In genomic region chr2:85421706-85422457, GRCh38 we compare ENCODE assay signal across 15 cellular contexts. TPM values are rescaled to one million over a fixed set of nuclear protein-coding genes. Genes with fewer than 3 reads are reported as not detected.
A peak's percentile ranks its signal among the peaks of the same experiment; 100 is the strongest.
DNase-seq lines count a peak whose midpoint lies in the region; ATAC-seq, FAIRE-seq and TF ChIP-seq lines count a peak whose summit lies in the region.
"Had no signal": no experiment of that assay in that cellular context is flagged by ENCODE, and none has a peak within 500 bp of the region (broad histone marks: within the 10 kb centered on the region; RNA-seq: fewer than 3 reads in every experiment).

No MANE protein-coding gene starts in this region.

- H4K20me1 ChIP-seq in K562 (replicated peaks; ENCODE audit: control insufficient read depth, insufficient read depth, low read length) = no peaks in the 10 kb centered on the region

- peak overlapping the region; percentile 85 for H3K4me2 ChIP-seq in K562 (ENCODE audit: insufficient read depth, low read length)

- ATAC-seq in K562 (peak; percentile 19), GM19395 (IDR thresholded peaks at IDR 0.05; ENCODE audit: unreplicated experiment) (no peak), HG02973 (IDR thresholded peaks at IDR 0.05; ENCODE audit: unreplicated experiment) (no peak)
- ATAC-seq: activated naive CD8-positive, alpha-beta T cell treated with anti-CD3 and anti-CD28 coated beads, Interleukin-2, amount 50 U/mL, for 24 hours had no signal

- H3K27ac ChIP-seq in K562 (ENCODE audit: extremely low read depth, low read depth, low read length) (peak overlapping the region; percentile 79), transverse colon (peak overlapping the region; percentile 92 to 94 (median 92)), esophagus muscularis mucosa (replicated peaks in 1 of 4) (peak overlapping the region in 2 of 4 donors; percentile 65 to 96)

- H3K27me3 ChIP-seq in K562 (ENCODE audit: control insufficient read depth in 2 of 2, insufficient read depth in 2 of 2, low read length in 2 of 2) (no peaks in the 10 kb centered on the region), transverse colon (no peaks in the 10 kb centered on the region), esophagus muscularis mucosa (no peaks in the 10 kb centered on the region)
- H3K27me3 ChIP-seq: tibial artery had no signal

- no peaks in the 10 kb centered on the region for H3K9me3 Mint-ChIP-seq in activated naive CD4-positive, alpha-beta T cell treated with anti-CD3 and anti-CD28 coated beads for 36 hours
- no peaks in the 10 kb centered on the region for H3K9me3 Mint-ChIP-seq in mesothelial cell of epicardium
- H3K9me3 Mint-ChIP-seq: activated naive CD8-positive, alpha-beta T cell treated with anti-CD3 and anti-CD28 coated beads, Interleukin-2, amount 50 U/mL, for 24 hours had no signal

- no peaks in the 10 kb centered on the region for H3K9me1 ChIP-seq in K562 (ENCODE audit: control insufficient read depth, insufficient read depth, low read length)

- CTCF ChIA-PET in activated naive CD4-positive, alpha-beta T cell treated with anti-CD3 and anti-CD28 coated beads for 36 hours (lab: Charles Lee) = interaction anchor here (0.5 to 9.9 kb wide), 15 partner anchors 7 to 286 kb away, joined by 3 to 282 read pairs (median 6); partner anchors contain the start of gene MAT2A
- CTCF ChIA-PET in K562 (lab: Yijun Ruan, JAX; ENCODE audit: low intra/inter-chr PET ratio) = interaction anchor here (0.6 to 3.2 kb wide), 3 partner anchors 15 to 140 kb away, joined by 3 to 63 read pairs (median 5); partner anchors contain the start of gene GGCX

- H3K4me1 Mint-ChIP-seq in activated naive CD4-positive, alpha-beta T cell treated with anti-CD3 and anti-CD28 coated beads for 36 hours (ENCODE audit: low read depth) = peaks cover 17% of the 10 kb centered on the region
- peaks cover 28% of the 10 kb centered on the region for H3K4me1 Mint-ChIP-seq in mesothelial cell of epicardium

- FAIRE-seq in K562 (lab: Jason Lieb, UNC) = peak; percentile 83

- intact Hi-C loops in activated naive CD4-positive, alpha-beta T cell treated with anti-CD3 and anti-CD28 coated beads for 36 hours (cut with micrococcal nuclease) = loop anchor here (2.0 kb wide), 1 partner anchor 215 kb away; no protein-coding TSS in a partner anchor
- intact Hi-C loops in K562 (cut with micrococcal nuclease) = loop anchor here (2.0 to 5.0 kb wide), 2 partner anchors 79 to 180 kb away; partner anchors contain the start of gene TMEM150A
- intact Hi-C loops in transverse colon (cut with DNase I; ENCODE audit: low total_unique reads) = loop anchor here (2.0 kb wide), 1 partner anchor 131 kb away; no protein-coding TSS in a partner anchor
- intact Hi-C loops in esophagus muscularis mucosa (cut with DNase I) = no loop called here

- H3K4me3 ChIP-seq in K562 = no peak overlapping the region
- no peak overlapping the region for H3K4me3 ChIP-seq in transverse colon
- H3K4me3 ChIP-seq in esophagus muscularis mucosa = no peak overlapping the region
- H3K4me3 ChIP-seq: lung, tibial artery had no signal

- TF ChIP-seq RAD21 in K562 (CRISPR knock-in tag; conservative IDR thresholded peaks at IDR 0.05 in 1 of 2, IDR thresholded peaks at IDR 0.05 in 1 of 2) = peak in 1 of 2 experiments; percentile 14; a peak in 1 of 4 replicates

- H3K4me1 ChIP-seq in K562 (replicated peaks in 1 of 2; ENCODE audit: control insufficient read depth in 2 of 2, insufficient read depth in 2 of 2, low read length in 2 of 2) = peaks cover 50 to 59% of the 10 kb centered on the region in 2 experiments
- H3K4me1 ChIP-seq in transverse colon = peaks cover 20 to 42% (median 31%) of the 10 kb centered on the region in 4 donors
- peaks cover 30 to 34% (median 33%) of the 10 kb centered on the region in 4 donors for H3K4me1 ChIP-seq in esophagus muscularis mucosa

- WGBS in K562 (ENCODE audit: insufficient coverage, low coverage, missing lambda C conversion rate) = 11% methylated on average over 3 of the region's 3 CpGs
- WGBS in transverse colon (ENCODE audit: low coverage in 1 of 2), 2 donors = 82 to 100% methylated on average over 1 to 3 of the region's 3 CpGs
- WGBS in esophagus muscularis mucosa = 97% methylated on average over 3 of the region's 3 CpGs

- in situ Hi-C loops in K562 (cut with MboI) (no loop called here), transverse colon (cut with MboI; ENCODE audit: low pct_ligation_motif_present in 1 of 4, low pct_unique_long_range_greater_than_20kb in 1 of 4, low sequenced_read_pairs in 3 of 4) (loop anchor here (5.0 kb wide), 3 partner anchors 125 to 135 kb away; no protein-coding TSS in a partner anchor)

- no peaks in the 10 kb centered on the region for H3K36me3 ChIP-seq in K562 (ENCODE audit: control insufficient read depth, insufficient read depth, low read length)
- H3K36me3 ChIP-seq in transverse colon = no peaks in the 10 kb centered on the region
- no peaks in the 10 kb centered on the region for H3K36me3 ChIP-seq in esophagus muscularis mucosa
- H3K36me3 ChIP-seq: tibial artery had no signal

- POLR2A ChIA-PET in K562 (lab: Yijun Ruan, JAX) = interaction anchor here (0.8 to 63.9 kb wide), 7 partner anchors 8 to 173 kb away, joined by 3 to 1576 read pairs (median 4); partner anchors contain the start of genes MAT2A and RNF181

- no peak overlapping the region for H3K4me3 Mint-ChIP-seq in activated naive CD4-positive, alpha-beta T cell treated with anti-CD3 and anti-CD28 coated beads for 36 hours
- H3K4me3 Mint-ChIP-seq in mesothelial cell of epicardium = no peak overlapping the region
- H3K4me3 Mint-ChIP-seq: activated naive CD8-positive, alpha-beta T cell treated with anti-CD3 and anti-CD28 coated beads, Interleukin-2, amount 50 U/mL, for 24 hours had no signal

- TF ChIP-seq CTCF in K562 (IDR thresholded peaks at IDR 0.05 in 2 of 3, conservative IDR thresholded peaks at IDR 0.05 in 1 of 3; ENCODE audit: insufficient read depth in 2 of 3, low read depth in 1 of 3, low read length in 3 of 3) (no peak), mesothelial cell of epicardium (IDR thresholded peaks at IDR 0.05; ENCODE audit: unreplicated experiment) (no peak), transverse colon (IDR thresholded peaks at IDR 0.05) (no peak), esophagus muscularis mucosa (IDR thresholded peaks at IDR 0.05) (no peak)

- H3K79me2 ChIP-seq in K562 (ENCODE audit: control insufficient read depth, insufficient read depth, low read length) = peaks cover 18% of the 10 kb centered on the region; the same call in 2 of the 3 replicates

- H3K27me3 Mint-ChIP-seq in activated naive CD4-positive, alpha-beta T cell treated with anti-CD3 and anti-CD28 coated beads for 36 hours (ENCODE audit: low read depth) = no peaks in the 10 kb centered on the region
- H3K27me3 Mint-ChIP-seq in mesothelial cell of epicardium (ENCODE audit: low read depth) = no peaks in the 10 kb centered on the region
- H3K27me3 Mint-ChIP-seq: activated naive CD8-positive, alpha-beta T cell treated with anti-CD3 and anti-CD28 coated beads, Interleukin-2, amount 50 U/mL, for 24 hours had no signal

- H3K9me3 ChIP-seq in K562 (replicated peaks; ENCODE audit: control insufficient read depth, insufficient read depth, low read depth, low read length) (no peaks in the 10 kb centered on the region), transverse colon (no peaks in the 10 kb centered on the region), esophagus muscularis mucosa (no peaks in the 10 kb centered on the region)
- H3K9me3 ChIP-seq: tibial artery had no signal

- DNase-seq in activated naive CD4-positive, alpha-beta T cell treated with anti-CD3 and anti-CD28 coated beads for 36 hours = no peak
- DNase-seq in activated naive CD4-positive, alpha-beta T cell treated with Interleukin-2 at 50 U/mL for 16 hours = no peak
- DNase-seq in K562 (ENCODE audit: extremely low read depth in 1 of 4, low spot score in 3 of 4) (peak in 2 of 4 experiments; percentile 78 to 81), mesothelial cell of epicardium (ENCODE audit: low spot score in 2 of 2, unreplicated experiment in 2 of 2) (no peak), transverse colon (no peak), esophagus muscularis mucosa (ENCODE audit: extremely low spot score) (no peak)
- DNase-seq: ACHN; activated CD4-positive, CD25-positive, alpha-beta regulatory T cell treated with anti-CD3 and anti-CD28 coated beads, Interleukin-2, amount 50 U/mL, for 72 hours; activated naive CD8-positive, alpha-beta T cell treated with anti-CD3 and anti-CD28 coated beads, Interleukin-2, amount 50 U/mL, for 24 hours; NCI-H1436 treated with DMSO at 0.1 percent for 48 hours; RPMI8226; tibial artery had no signal

- H3K36me3 Mint-ChIP-seq in activated naive CD4-positive, alpha-beta T cell treated with anti-CD3 and anti-CD28 coated beads for 36 hours (ENCODE audit: low read depth) = no peaks in the 10 kb centered on the region
- no peaks in the 10 kb centered on the region for H3K36me3 Mint-ChIP-seq in mesothelial cell of epicardium

- no TSS peak for BruUV-seq in K562 (replicated peaks; lab: Mats Ljungman, UMichigan)

- peak; percentile 86; the same call in 1 of the 2 replicates for TF ChIP-seq EP300 in K562 (IDR thresholded peaks at IDR 0.05; ENCODE audit: low read length)
- TF ChIP-seq EP300 in transverse colon (IDR thresholded peaks at IDR 0.05; ENCODE audit: low read depth) = no peak
- TF ChIP-seq EP300 in esophagus muscularis mucosa (IDR thresholded peaks at IDR 0.05) = no peak

- H3K9ac ChIP-seq in K562 (ENCODE audit: insufficient read depth in 1 of 2, low read depth in 2 of 2, low read length in 2 of 2) = peak overlapping the region; percentile 77 to 89; a peak in 3 of 4 replicates

- H2AFZ ChIP-seq in K562 (ENCODE audit: low read depth, low read length) = peak overlapping the region; percentile 99

- no peak for TF ChIP-seq POLR2A in K562 (conservative IDR thresholded peaks at IDR 0.05)
- TF ChIP-seq POLR2A in transverse colon (IDR thresholded peaks at IDR 0.05) = no peak
- TF ChIP-seq POLR2A in esophagus muscularis mucosa (IDR thresholded peaks at IDR 0.05; ENCODE audit: low read depth) = no peak

- peak overlapping the region; percentile 26 for H3K27ac Mint-ChIP-seq in activated naive CD4-positive, alpha-beta T cell treated with anti-CD3 and anti-CD28 coated beads for 36 hours
- peak overlapping the region; percentile 88 for H3K27ac Mint-ChIP-seq in mesothelial cell of epicardium

RNA-seq across cellular contexts. Expression of gene SH2D6, which starts 3.4 kb away (rescaled TPM):
- total RNA-seq in activated naive CD4-positive, alpha-beta T cell treated with anti-CD3 and anti-CD28 coated beads for 36 hours = under 1 TPM; 0.40 to 0.88 TPM
- total RNA-seq in K562 (2011; cell fraction: chromatin; rRNA removed; ENCODE audit: low replicate concordance) = 0.32 and 1.1 TPM in 2 replicates
- 1.7 and 1.8 TPM in 2 replicates for total RNA-seq in K562 (2011; cell fraction: nucleolus; rRNA removed)
- total RNA-seq in K562 (2011; cell fraction: nucleoplasm; rRNA removed) = 0.73 TPM in 1 of 2 replicates, not detected in the other
- total RNA-seq in K562 (2014; rRNA removed) = 0.20 TPM in 1 of 2 replicates, not detected in the other
- total RNA-seq in K562 (2014; rRNA removed; fragmentation: Illumina TruSeq; extraction: Trizol) = 0.76 TPM in 1 of 2 replicates, not detected in the other
- 0.14 TPM in 1 of 2 replicates, not detected in the other for total RNA-seq in K562 (2015; rRNA removed; fragmentation: Illumina TruSeq; extraction: Trizol)
- total RNA-seq in K562 (2021) = 0.33 and 0.36 TPM in 2 replicates
- 0.34 and 0.46 TPM in 2 replicates for polyA plus RNA-seq in K562 (2011; rRNA removed)
- 0.76 TPM in 1 of 2 replicates, not detected in the other for polyA plus RNA-seq in K562 (2011; cell fraction: cytosol; rRNA removed)
- 1.1 TPM in 2 replicates for polyA plus RNA-seq in K562 (2011; cell fraction: nucleus; rRNA removed)
- 0.55 and 1.0 TPM in 2 replicates for polyA plus RNA-seq in K562 (2012)
- polyA plus RNA-seq in K562 (2014; fragmentation: Illumina TruSeq; extraction: Trizol) = not detected in 2 replicates
- polyA plus RNA-seq in K562 (2014; fragmentation: Nextera tagmentation; extraction: Ambion mirVana) = under 1 TPM; 0.07 to 0.21 TPM
- polyA plus RNA-seq in K562 (2014; rRNA removed) = 0.41 and 1.2 TPM in 2 replicates
- 0.53 TPM in 1 of 2 replicates, not detected in the other for polyA minus RNA-seq in K562 (2011; rRNA and poly(A)+ RNA removed)
- polyA minus RNA-seq in K562 (2011; cell fraction: cytosol; rRNA and poly(A)+ RNA removed) = not detected in 2 replicates
- 0.33 and 1.1 TPM in 2 replicates for polyA minus RNA-seq in K562 (2011; cell fraction: nucleus; rRNA and poly(A)+ RNA removed)
- 0.35 to 0.79 TPM (median 0.38 TPM) in 3 replicates for total RNA-seq in mesothelial cell of epicardium
- total RNA-seq in transverse colon = 10 to 100 TPM in 2 of 4 donors, 1 to 10 TPM in 1, not detected in 1; 7.6 to 14.2 (median 11.4) TPM
- not detected for total RNA-seq in esophagus muscularis mucosa

RNA-seq across cellular contexts. Expression of gene CAPG, which starts 11.7 kb away (rescaled TPM):
- total RNA-seq in activated naive CD4-positive, alpha-beta T cell treated with anti-CD3 and anti-CD28 coated beads for 36 hours = 10 to 100 TPM; 10.2 to 10.7 TPM
- 12.5 and 27.5 TPM in 2 replicates for total RNA-seq in K562 (2011; cell fraction: chromatin; rRNA removed; ENCODE audit: low replicate concordance)
- 22.3 and 22.9 TPM in 2 replicates for total RNA-seq in K562 (2011; cell fraction: nucleolus; rRNA removed)
- 12.0 and 16.9 TPM in 2 replicates for total RNA-seq in K562 (2011; cell fraction: nucleoplasm; rRNA removed)
- total RNA-seq in K562 (2014; rRNA removed) = 59.5 and 80.5 TPM in 2 replicates
- total RNA-seq in K562 (2014; rRNA removed; fragmentation: Illumina TruSeq; extraction: Trizol) = 18.9 and 25.3 TPM in 2 replicates
- 82.9 and 85.5 TPM in 2 replicates for total RNA-seq in K562 (2015; rRNA removed; fragmentation: Illumina TruSeq; extraction: Trizol)
- 56.0 and 59.5 TPM in 2 replicates for total RNA-seq in K562 (2021)
- polyA plus RNA-seq in K562 (2011; rRNA removed) = 64.7 and 70.7 TPM in 2 replicates
- 65.8 and 109 TPM in 2 replicates for polyA plus RNA-seq in K562 (2011; cell fraction: cytosol; rRNA removed)
- polyA plus RNA-seq in K562 (2011; cell fraction: nucleus; rRNA removed) = 41.7 and 43.1 TPM in 2 replicates
- polyA plus RNA-seq in K562 (2012) = 96.2 and 154 TPM in 2 replicates
- polyA plus RNA-seq in K562 (2014; fragmentation: Illumina TruSeq; extraction: Trizol) = 39.4 and 48.0 TPM in 2 replicates
- polyA plus RNA-seq in K562 (2014; fragmentation: Nextera tagmentation; extraction: Ambion mirVana) = 10 to 100 TPM; 10.6 to 21.7 TPM
- polyA plus RNA-seq in K562 (2014; rRNA removed) = 83.4 and 90.4 TPM in 2 replicates
- polyA minus RNA-seq in K562 (2011; rRNA and poly(A)+ RNA removed) = 14.5 and 26.8 TPM in 2 replicates
- polyA minus RNA-seq in K562 (2011; cell fraction: cytosol; rRNA and poly(A)+ RNA removed) = 16.9 and 25.1 TPM in 2 replicates
- polyA minus RNA-seq in K562 (2011; cell fraction: nucleus; rRNA and poly(A)+ RNA removed) = 11.3 and 15.8 TPM in 2 replicates
- 86.3 to 92.4 TPM (median 89.2 TPM) in 3 replicates for total RNA-seq in mesothelial cell of epicardium
- 10 to 100 TPM; 18.3 to 92.1 (median 45.2) TPM for total RNA-seq in transverse colon
- 10 to 100 TPM; 22.8 to 73.6 (median 30.8) TPM for total RNA-seq in esophagus muscularis mucosa
